Comparison of ENCODE assay signal across 19 cellular contexts in genomic region chr1:47776554-47777156, GRCh38.
DNase-seq lines count a peak whose midpoint lies in the region; ATAC-seq, FAIRE-seq and TF ChIP-seq lines count a peak whose summit lies in the region.
"Had no signal": no experiment of that assay in that cellular context is flagged by ENCODE, and none has a peak within 500 bp of the region (broad histone marks: within the 10 kb centered on the region; RNA-seq: fewer than 3 reads in every experiment).

No MANE protein-coding gene starts in this region.

- H3K23ac ChIP-seq in H1 (ENCODE audit: insufficient read length), result no peak overlapping the region

- no peak for FAIRE-seq in H1 (lab: Jason Lieb, UNC)
- FAIRE-seq: GM12891, H54 had no signal

- no peak overlapping the region for H2BK12ac ChIP-seq in H1 (ENCODE audit: low read depth, low read length)

- no peak overlapping the region for H2BK120ac ChIP-seq in H1 (replicated peaks; ENCODE audit: low read depth, low read length)

- no peaks in the 10 kb centered on the region for H4K20me1 ChIP-seq in H1 (replicated peaks in 1 of 2; ENCODE audit: control insufficient read depth in 1 of 2, insufficient read depth in 2 of 2, low read length in 2 of 2)

- peak; percentile 60 for DNase-seq in COR-L47 (lab: John Stamatoyannopoulos, UW)
- DNase-seq in NCI-H1417 (lab: John Stamatoyannopoulos, UW), result peak; percentile 49 to 89 (median 74)
- DNase-seq in NCI-H345 (lab: John Stamatoyannopoulos, UW), result peak; percentile 83
- DNase-seq in H1 (ENCODE audit: low read depth in 1 of 2, low spot score in 2 of 2), result no peak
- DNase-seq in stomach, result no peak
- DNase-seq in G401 (ENCODE audit: low spot score), result no peak
- DNase-seq: ACHN; KG1; NCI-H446; nephron progenitor cell; stimulated activated naive CD8-positive, alpha-beta T cell treated with anti-CD3 and anti-CD28 coated beads, Interleukin-15, Interleukin-2, amounts not matched to agents 100 U/mL and 50 U/mL, for 24 hours had no signal

- no peak overlapping the region for H2AK5ac ChIP-seq in H1 (ENCODE audit: low read depth, low read length)

- no peak overlapping the region for H4K5ac ChIP-seq in H1 (ENCODE audit: insufficient read length, low read depth, low read length)

- 71% methylated on average over 10 of the region's 11 CpGs; no CpG with 5 or more reads in 1 of the 2 experiments for WGBS in H1 (ENCODE audit: extremely low coverage in 1 of 2, insufficient coverage in 1 of 2, insufficient read length in 1 of 2, insufficient replicate concordance in 2 of 2, low coverage in 1 of 2, low lambda C conversion rate in 2 of 2, missing lambda C conversion rate in 1 of 2), 2 experiments
- 75 to 83% (median 77%) methylated on average over 10 to 11 of the region's 11 CpGs for WGBS in stomach, 5 donors

- no peak overlapping the region for H4K8ac ChIP-seq in H1 (ENCODE audit: extremely low read depth, insufficient read depth, low read length)

- H3K79me1 ChIP-seq in H1 (ENCODE audit: low read depth, low read length), result no peaks in the 10 kb centered on the region

- POLR2A ChIA-PET in H1 (lab: Charles Lee; ENCODE audit: partially characterized antibody), result interaction anchor here (0.9 kb wide), 1 partner anchor 62 kb away, joined by 3 read pairs; no protein-coding TSS in a partner anchor

- no peak for TF ChIP-seq RAD21 in H1 (IDR thresholded peaks at IDR 0.05 in 1 of 2, conservative IDR thresholded peaks at IDR 0.05 in 1 of 2; ENCODE audit: low read depth in 2 of 2, low read length in 2 of 2)

- H3K4ac ChIP-seq in H1 (replicated peaks; ENCODE audit: insufficient read length, low read depth, low read length), result no peak overlapping the region

- no peak for TF ChIP-seq EP300 in H1 (IDR thresholded peaks at IDR 0.05; ENCODE audit: borderline replicate concordance in 1 of 2, low read depth in 2 of 2, low read length in 2 of 2)
- TF ChIP-seq EP300 in stomach (IDR thresholded peaks at IDR 0.05), result no peak

- no peak for ATAC-seq in GM18858 (IDR thresholded peaks at IDR 0.05; ENCODE audit: unreplicated experiment)
- no peak for ATAC-seq in GM19328 (IDR thresholded peaks at IDR 0.05; ENCODE audit: unreplicated experiment)
- ATAC-seq: left lobe of liver; stimulated activated naive CD8-positive, alpha-beta T cell treated with anti-CD3 and anti-CD28 coated beads, Interleukin-15, Interleukin-2, amounts not matched to agents 100 U/mL and 50 U/mL, for 24 hours had no signal

- H3K36me3 ChIP-seq in H1 (ENCODE audit: control insufficient read depth in 2 of 4, insufficient read depth in 4 of 4, low read length in 3 of 4) (no peaks in the 10 kb centered on the region), stomach (no peaks in the 10 kb centered on the region)
- H3K36me3 ChIP-seq: prostate gland had no signal

- CTCF ChIA-PET in H1 (lab: Charles Lee; ENCODE audit: partially characterized antibody), result interaction anchor here (0.5 to 4.4 kb wide), 14 partner anchors 10 to 329 kb away, joined by 3 to 30 read pairs (median 3); no protein-coding TSS in a partner anchor

- TF ChIP-seq POLR2A in H1 (IDR thresholded peaks at IDR 0.05; ENCODE audit: control extremely low read depth in 1 of 2, low read depth in 2 of 2, low read length in 2 of 2) (no peak), stomach (IDR thresholded peaks at IDR 0.05) (no peak)

- H3K23me2 ChIP-seq in H1 (ENCODE audit: low read depth, low read length), result no peaks in the 10 kb centered on the region

- H4K91ac ChIP-seq in H1 (replicated peaks; ENCODE audit: insufficient read length, low read length), result no peak overlapping the region

- no peaks in the 10 kb centered on the region for H3K79me2 ChIP-seq in H1 (ENCODE audit: control insufficient read depth in 1 of 2, insufficient read depth in 2 of 2, low read length in 2 of 2)

- no peak overlapping the region for H3K56ac ChIP-seq in H1 (replicated peaks; ENCODE audit: insufficient read length, low read depth, low read length)

- peak overlapping the region; percentile 60 for H3K18ac ChIP-seq in H1 (ENCODE audit: extremely low read depth, low read length)

- H3K4me3 ChIP-seq in H1 (ENCODE audit: extremely low read depth in 1 of 4, insufficient read depth in 2 of 4, low read depth in 3 of 4, low read length in 4 of 4), result no peak overlapping the region
- no peak overlapping the region for H3K4me3 ChIP-seq in stomach
- H3K4me3 ChIP-seq: prostate gland, tibial nerve had no signal

- no peak overlapping the region for H2AFZ ChIP-seq in H1 (ENCODE audit: low read length)

- no peak overlapping the region for H2BK15ac ChIP-seq in H1 (ENCODE audit: low read length)

- H3K9me3 ChIP-seq in H1 (ENCODE audit: insufficient read depth in 2 of 2, low read depth in 1 of 2, low read length in 1 of 2), result no peaks in the 10 kb centered on the region
- no peaks in the 10 kb centered on the region for H3K9me3 ChIP-seq in stomach
- H3K9me3 ChIP-seq: prostate gland, tibial nerve had no signal

- H3K27ac ChIP-seq in H1 (ENCODE audit: low read depth, low read length) (no peak overlapping the region), stomach (no peak overlapping the region)
- H3K27ac ChIP-seq: prostate gland, RWPE1, tibial nerve had no signal

- in situ Hi-C loops in G401 (cut with HindIII; ENCODE audit: low sequenced_read_pairs), result no loop called here

- peaks cover 0 to 17% (median 7%) of the 10 kb centered on the region in 4 experiments; a peak in 6 of 7 replicates for H3K4me1 ChIP-seq in H1 (replicated peaks in 1 of 4; ENCODE audit: control insufficient read depth in 3 of 4, insufficient read depth in 4 of 4, low read length in 3 of 4)
- H3K4me1 ChIP-seq in stomach, result peaks cover 0 to 10% (median 6%) of the 10 kb centered on the region in 4 donors

- TF ChIP-seq CTCF in H1 (IDR thresholded peaks at IDR 0.05; ENCODE audit: control extremely low read depth in 1 of 3, insufficient read depth in 1 of 3, low read depth in 1 of 3, low read length in 3 of 3) (no peak), stomach (IDR thresholded peaks at IDR 0.05) (no peak)

- no peak overlapping the region; a peak in 1 of 7 replicates for H3K9ac ChIP-seq in H1 (replicated peaks in 1 of 4; ENCODE audit: extremely low read depth in 1 of 4, low read depth in 3 of 4, low read length in 3 of 4)

- intact Hi-C loops in stomach (cut with DNase I; ENCODE audit: low total_unique reads), result no loop called here

- no peaks in the 10 kb centered on the region for H3K27me3 ChIP-seq in H1 (replicated peaks in 1 of 4; ENCODE audit: control insufficient read depth in 3 of 4, extremely low read depth in 1 of 4, insufficient read depth in 3 of 4, low read length in 3 of 4)
- H3K27me3 ChIP-seq in stomach, result no peaks in the 10 kb centered on the region
- H3K27me3 ChIP-seq: tibial nerve had no signal

- 0 out of 4 replicates have a peak overlapping the region, but pooled peaks of 1 of the 2 experiments have one; percentile 39 for H3K4me2 ChIP-seq in H1 (ENCODE audit: insufficient read depth in 1 of 2, low read depth in 2 of 2, low read length in 2 of 2)

- no peak overlapping the region for H2BK5ac ChIP-seq in H1 (ENCODE audit: low read depth, low read length)

- no peak overlapping the region for H2BK20ac ChIP-seq in H1 (ENCODE audit: low read length)

- no peak overlapping the region for H3K14ac ChIP-seq in H1 (ENCODE audit: insufficient read length)

TF ChIP-seq in H1, 55 proteins besides CTCF, POLR2A, EP300 and RAD21:
- TF ChIP-seq HDAC6 (IDR thresholded peaks at IDR 0.05; ENCODE audit: low read depth, low read length), result no peak
- TF ChIP-seq TEAD4 (IDR thresholded peaks at IDR 0.05; ENCODE audit: low read depth, low read length), result 0 out of 2 replicates have a peak, but pooled peaks have one; percentile 15

Comparison
In these comparisons a context has a peak if more than half of its experiments do, and no peak if none do; other contexts are left out.
1. DNase-seq: peak in COR-L47 (single experiment), NCI-H1417 (3 of 3) and NCI-H345 (single experiment); none in H1 (0 of 2), stomach (single experiment) and G401 (single experiment).